Comparison of ENCODE assay signal across 10 cellular contexts in the genomic region with DNA sequence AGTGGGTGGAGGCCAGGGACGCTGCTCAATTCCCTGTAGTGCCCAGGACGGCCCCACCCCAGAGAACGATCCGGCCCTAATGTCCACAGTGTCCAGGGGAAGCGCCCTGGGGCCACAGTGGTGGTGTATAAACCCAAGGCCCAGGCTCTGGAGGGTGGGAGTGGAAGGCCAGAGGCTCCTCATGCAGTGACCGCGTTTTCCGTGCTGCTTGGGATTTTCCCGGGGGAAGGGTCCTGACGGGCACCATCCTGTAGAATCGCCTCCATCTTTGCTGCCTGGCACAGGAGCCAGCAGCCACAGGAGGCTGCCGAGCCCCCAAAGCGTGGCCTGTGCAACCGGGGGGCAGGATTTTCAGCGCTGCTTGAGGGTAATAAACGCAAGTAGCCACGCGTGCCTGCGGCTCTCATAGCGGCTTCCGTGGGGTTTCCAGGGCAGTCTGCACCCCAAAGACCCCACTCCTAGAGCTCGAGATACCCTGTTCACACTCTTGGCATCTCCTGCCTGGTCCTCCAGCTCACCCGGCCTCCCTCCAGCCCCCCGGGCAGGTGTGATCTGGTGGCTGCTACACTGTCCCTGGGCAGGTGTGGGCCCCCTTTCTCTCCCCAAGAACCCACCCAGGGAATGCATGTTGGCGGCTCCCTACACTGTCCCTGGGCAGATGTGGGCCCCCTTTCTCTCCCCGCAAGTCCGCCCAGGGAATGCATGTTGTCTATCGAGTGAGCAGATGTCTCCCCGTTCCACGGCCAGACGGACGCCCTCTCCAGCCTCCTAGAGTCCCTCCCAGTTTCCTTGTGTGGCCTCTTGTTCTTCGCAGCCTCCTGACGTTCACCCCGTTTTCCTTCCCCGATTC. TPM values are rescaled to one million over a fixed set of nuclear protein-coding genes. Genes with fewer than 3 reads are reported as not detected.
DNase-seq lines count a peak whose midpoint lies in the region; ATAC-seq and TF ChIP-seq lines count a peak whose summit lies in the region.
"Had no signal": no experiment of that assay in that cellular context is flagged by ENCODE, and none has a peak within 500 bp of the region (broad histone marks: within the 10 kb centered on the region; RNA-seq: fewer than 3 reads in every experiment).

No MANE protein-coding gene starts in this region.

- H3K27me3 ChIP-seq in DND-41 (ENCODE audit: insufficient read depth, low read length, poor library complexity) (no peaks in the 10 kb centered on the region), Karpas-422 (ENCODE audit: low read length) (no peaks in the 10 kb centered on the region), mammary epithelial cell (ENCODE audit: insufficient read depth, low read length) (no peaks in the 10 kb centered on the region), neural progenitor cell (no peaks in the 10 kb centered on the region)

- H3K9ac ChIP-seq in DND-41 (ENCODE audit: low read depth, low read length) (peak overlapping the region; percentile 92), Karpas-422 (ENCODE audit: low read length) (peak overlapping the region; percentile 98), mammary epithelial cell (ENCODE audit: insufficient read depth, low read length) (peak overlapping the region; percentile 17), neural progenitor cell (peak overlapping the region; percentile 57)

- CTCF ChIA-PET in mammary epithelial cell (lab: Charles Lee; ENCODE audit: low non-redundant PET): no interaction called here

- no peak for TF ChIP-seq CTCF in DND-41 (IDR thresholded peaks at IDR 0.05; ENCODE audit: borderline replicate concordance, extremely low read depth, low read length, poor library complexity, severe bottlenecking)
- TF ChIP-seq CTCF in mammary epithelial cell (conservative IDR thresholded peaks at IDR 0.05 in 1 of 2, IDR thresholded peaks at IDR 0.05 in 1 of 2; ENCODE audit: extremely low read depth in 1 of 2, insufficient read depth in 1 of 2, low read depth in 1 of 2, low read length in 2 of 2): no peak
- no peak for TF ChIP-seq CTCF in neural progenitor cell (IDR thresholded peaks at IDR 0.05)

- peaks cover 14% of the 10 kb centered on the region for H3K4me1 Mint-ChIP-seq in neural progenitor cell

- no peaks in the 10 kb centered on the region for H3F3A ChIP-seq in neural progenitor cell (ENCODE audit: low read depth)

- H4K20me1 ChIP-seq in DND-41 (ENCODE audit: insufficient read depth, low read length) (peaks cover 84% of the 10 kb centered on the region), Karpas-422 (ENCODE audit: insufficient read depth, low read depth, low read length) (peaks cover 46% of the 10 kb centered on the region), mammary epithelial cell (ENCODE audit: insufficient read depth, low read length) (peaks cover 4% of the 10 kb centered on the region), neural progenitor cell (ENCODE audit: low read depth) (peaks cover 51% of the 10 kb centered on the region)

- peak overlapping the region; percentile 70 for H3K27ac ChIP-seq in DND-41 (ENCODE audit: low read length)
- H3K27ac ChIP-seq in Karpas-422 (ENCODE audit: low read length): no peak overlapping the region
- no peak overlapping the region for H3K27ac ChIP-seq in mammary epithelial cell (ENCODE audit: insufficient read depth, low read depth, low read length)
- H3K27ac ChIP-seq in neural progenitor cell: no peak overlapping the region

- peaks cover 91% of the 10 kb centered on the region for H3K79me2 ChIP-seq in DND-41 (ENCODE audit: insufficient read depth, low read length)
- peaks cover 59% of the 10 kb centered on the region for H3K79me2 ChIP-seq in Karpas-422 (ENCODE audit: low read length)
- H3K79me2 ChIP-seq in mammary epithelial cell (ENCODE audit: insufficient read depth, low read length): peaks cover 71% of the 10 kb centered on the region
- peaks cover 56% of the 10 kb centered on the region for H3K79me2 ChIP-seq in neural progenitor cell (ENCODE audit: low read depth)

- H3K4me3 ChIP-seq in DND-41 (ENCODE audit: low read depth in 1 of 2, low read length in 2 of 2) (peak overlapping the region in 1 of 2 experiments; percentile 93; a peak in 2 of 4 replicates), Karpas-422 (ENCODE audit: low read length) (peak overlapping the region; percentile 99; the same call in 1 of the 2 replicates), mammary epithelial cell (replicated peaks in 1 of 3; ENCODE audit: insufficient read depth in 1 of 3, low read depth in 2 of 3, low read length in 3 of 3) (peak overlapping the region in 2 of 3 experiments; percentile 93 to 98), neural progenitor cell (no peak overlapping the region)

- peaks cover 64% of the 10 kb centered on the region for H3K36me3 ChIP-seq in DND-41 (ENCODE audit: insufficient read depth, low read length)
- no peaks in the 10 kb centered on the region for H3K36me3 ChIP-seq in Karpas-422 (ENCODE audit: insufficient read depth, low read length)
- no peaks in the 10 kb centered on the region for H3K36me3 ChIP-seq in mammary epithelial cell (ENCODE audit: insufficient read depth, low read length)
- H3K36me3 ChIP-seq in neural progenitor cell: no peaks in the 10 kb centered on the region

- BruUV-seq in mammary epithelial cell (replicated peaks; lab: Mats Ljungman, UMichigan): no TSS peak

- dilution Hi-C loops in mammary epithelial cell (cut with HindIII; ENCODE audit: low sequenced_read_pairs): no loop called here

- no peaks in the 10 kb centered on the region for H3K9me3 ChIP-seq in DND-41 (ENCODE audit: insufficient read depth, low read length, severe bottlenecking)
- H3K9me3 ChIP-seq in Karpas-422 (ENCODE audit: low read length): no peaks in the 10 kb centered on the region
- H3K9me3 ChIP-seq in mammary epithelial cell (replicated peaks; ENCODE audit: insufficient read depth, low read length): no peaks in the 10 kb centered on the region
- H3K9me3 ChIP-seq in neural progenitor cell (ENCODE audit: low read depth): no peaks in the 10 kb centered on the region

- H3K9me3 Mint-ChIP-seq in neural progenitor cell: no peaks in the 10 kb centered on the region

- peaks cover 5% of the 10 kb centered on the region for H3K27me3 Mint-ChIP-seq in neural progenitor cell (ENCODE audit: insufficient read depth, low read depth)

- H3K9me2 ChIP-seq in Karpas-422 (replicated peaks; ENCODE audit: insufficient read depth, low read length): no peaks in the 10 kb centered on the region

- 83% methylated on average over 19 of the region's 36 CpGs for WGBS in mammary epithelial cell (ENCODE audit: low coverage, missing lambda C conversion rate)

- in situ Hi-C loops in mammary epithelial cell (cut with MboI; ENCODE audit: low sequenced_read_pairs in 2 of 2): no loop called here

- intact Hi-C loops in mammary epithelial cell (cut with micrococcal nuclease): loop anchor here (5.0 kb wide), 1 partner anchor 131 kb away; no protein-coding TSS in a partner anchor

- H2AFZ ChIP-seq in DND-41 (ENCODE audit: low read depth, low read length) (no peak overlapping the region), Karpas-422 (ENCODE audit: low read length) (no peak overlapping the region), mammary epithelial cell (ENCODE audit: low read depth, low read length) (no peak overlapping the region), neural progenitor cell (replicated peaks) (no peak overlapping the region)

- peak overlapping the region; percentile 96 for H3K4me2 ChIP-seq in DND-41 (ENCODE audit: insufficient read depth, low read length)
- H3K4me2 ChIP-seq in Karpas-422 (ENCODE audit: low read depth, low read length, poor library complexity, severe bottlenecking): peak overlapping the region; percentile 97
- H3K4me2 ChIP-seq in mammary epithelial cell (ENCODE audit: insufficient read depth, low read depth, low read length): peak overlapping the region; percentile 78
- H3K4me2 ChIP-seq in neural progenitor cell: peak overlapping the region; percentile 100

- no peak for ATAC-seq in DND-41 (ENCODE audit: insufficient read depth, low read depth)

- H3K4me1 ChIP-seq in DND-41 (ENCODE audit: insufficient read depth, low read length): peaks cover 59% of the 10 kb centered on the region
- peaks cover 16% of the 10 kb centered on the region for H3K4me1 ChIP-seq in Karpas-422 (ENCODE audit: low read length)
- peaks cover 26% of the 10 kb centered on the region for H3K4me1 ChIP-seq in mammary epithelial cell (ENCODE audit: insufficient read depth, low read length)
- H3K4me1 ChIP-seq in neural progenitor cell: peaks cover 10% of the 10 kb centered on the region

- H3K4me3 Mint-ChIP-seq in neural progenitor cell: peak overlapping the region; percentile 92

- DNase-seq in DND-41 (no peak), Karpas-422 (no peak), mammary epithelial cell (no peak), neural progenitor cell (ENCODE audit: low spot score) (no peak), NCI-H2171 (lab: John Stamatoyannopoulos, UW) (no peak), SHP77 treated with DMSO at 0.1 percent for 48 hours (lab: John Stamatoyannopoulos, UW) (no peak), OCI-M1 (lab: John Stamatoyannopoulos, UW) (no peak)
- no peak for DNase-seq in stimulated activated CD4-positive, alpha-beta T cell treated with anti-CD3 and anti-CD28 coated beads, Interleukin-12 subunit alpha, Interleukin-12 subunit beta, amount 100 ng/mL, for 4 hours
- DNase-seq: GDM1, NCI-H446 had no signal

- no peaks in the 10 kb centered on the region for H3K36me3 Mint-ChIP-seq in neural progenitor cell

- H3K27ac Mint-ChIP-seq in neural progenitor cell: no peak overlapping the region

RNA-seq across cellular contexts. Expression of a gene that starts 2.2 kb away (rescaled TPM):
- total RNA-seq in Karpas-422 (2014; rRNA removed; shearing (Covaris generic); ENCODE audit: low replicate concordance): 30.0 and 37.6 TPM in 2 replicates
- 10 to 100 TPM; 55.5 to 95.3 TPM for total RNA-seq in mammary epithelial cell
- 91.0 TPM for polyA plus RNA-seq in mammary epithelial cell
- 106 TPM for polyA minus RNA-seq in mammary epithelial cell
- 12.2 and 50.8 TPM in 2 replicates for total RNA-seq in neural progenitor cell (ENCODE audit: low replicate concordance)

RNA-seq across cellular contexts. Expression of a gene that starts 9.3 kb away (rescaled TPM):
- total RNA-seq in Karpas-422 (2014; rRNA removed; shearing (Covaris generic); ENCODE audit: low replicate concordance): not detected in 2 replicates
- under 1 TPM; 0.67 to 0.94 TPM for total RNA-seq in mammary epithelial cell
- 0.10 TPM for polyA plus RNA-seq in mammary epithelial cell
- not detected for polyA minus RNA-seq in mammary epithelial cell
- not detected in 2 replicates for total RNA-seq in neural progenitor cell (ENCODE audit: low replicate concordance)

RNA-seq across cellular contexts. Expression of a gene that starts 36.6 kb away (rescaled TPM):
- not detected in 2 replicates for total RNA-seq in Karpas-422 (2014; rRNA removed; shearing (Covaris generic); ENCODE audit: low replicate concordance)
- total RNA-seq in mammary epithelial cell (under 1 TPM; 0.17 to 0.19 TPM), neural progenitor cell (ENCODE audit: low replicate concordance) (7.9 and 16.1 TPM in 2 replicates)
- 0.15 TPM for polyA plus RNA-seq in mammary epithelial cell
- polyA minus RNA-seq in mammary epithelial cell: not detected

RNA-seq across cellular contexts. Expression of a gene that starts 52.1 kb away (rescaled TPM):
- total RNA-seq in Karpas-422 (2014; rRNA removed; shearing (Covaris generic); ENCODE audit: low replicate concordance): not detected in 2 replicates
- 100 to 1,000 TPM in 1 of 2 donors, 10 to 100 TPM in 1; 28.7 to 110 TPM for total RNA-seq in mammary epithelial cell
- polyA plus RNA-seq in mammary epithelial cell: 57.1 TPM
- 43.7 TPM for polyA minus RNA-seq in mammary epithelial cell
- not detected in 2 replicates for total RNA-seq in neural progenitor cell (ENCODE audit: low replicate concordance)

Comparison
In these comparisons a context has a peak if more than half of its experiments do, and no peak if none do; other contexts are left out.
1. H3K9ac ChIP-seq: peak in every context shown above with its lines; median percentile 98 in Karpas-422; 92 in DND-41; 57 in neural progenitor cell; 17 in mammary epithelial cell.